ENCODE assay signal across 13 cellular contexts in the genomic region with DNA sequence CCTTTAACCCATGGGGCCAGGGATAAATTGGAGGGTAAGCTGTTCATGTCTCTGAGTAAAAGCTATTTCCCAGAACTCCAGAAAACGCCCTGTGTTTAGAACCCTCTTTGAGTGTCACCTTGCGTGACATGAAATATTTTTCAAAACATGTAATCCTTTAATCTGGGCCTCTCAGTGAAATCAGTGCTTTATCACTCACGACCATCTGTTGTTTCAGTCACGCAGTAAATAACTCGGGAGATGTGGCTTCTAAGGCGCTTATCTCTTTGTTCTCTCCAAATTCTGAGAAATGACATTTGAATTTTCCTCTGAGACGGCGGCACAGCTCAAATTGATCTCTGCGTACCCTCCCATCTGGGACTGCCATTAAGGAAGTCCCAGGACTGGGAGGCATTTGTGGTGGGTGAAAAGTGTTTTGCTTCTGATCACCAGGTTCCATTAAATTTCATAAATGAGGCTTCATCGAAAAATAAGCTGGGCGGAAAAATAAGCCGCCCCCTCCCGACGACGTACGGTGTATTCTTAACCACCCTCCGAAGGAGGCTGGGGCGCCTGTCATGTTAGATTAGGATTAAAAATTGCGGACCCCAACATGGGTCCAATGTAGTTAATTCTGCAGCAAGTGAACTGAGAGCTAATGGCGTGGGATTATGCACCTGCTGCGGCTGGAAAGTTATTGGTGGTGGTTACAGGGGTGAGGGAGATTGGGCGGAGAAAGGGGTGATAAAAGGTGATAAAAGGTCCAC. TPM values are rescaled to one million over a fixed set of nuclear protein-coding genes. Genes with fewer than 3 reads are reported as not detected.
"Had no signal": no experiment of that assay in that cellular context is flagged by ENCODE, and none has a peak within 500 bp of the region (broad histone marks: within the 10 kb centered on the region; RNA-seq: fewer than 3 reads in every experiment).

No MANE protein-coding gene starts in this region.

- H3K27me3 ChIP-seq: vagina had no signal

- ATAC-seq: T-helper 17 cell had no signal

- H3K9me3 Mint-ChIP-seq: activated CD4-positive, alpha-beta T cell treated with anti-CD3 and anti-CD28 coated beads, Interleukin-2, amount 10 ng/mL, durations not matched to agents 7 days and 5 days; activated naive CD8-positive, alpha-beta T cell treated with anti-CD3 and anti-CD28 coated beads, Interleukin-2, amount 10 ng/mL, durations not matched to agents 7 days and 5 days; dendritic cell treated with granulocyte-macrophage colony-stimulating factor and Interleukin-4, amounts not matched to agents 40 ng/mL and 50 ng/mL, for 4 days had no signal

- H3K27ac ChIP-seq: gastrocnemius medialis, heart right ventricle, lower lobe of right lung, tibial nerve, vagina had no signal

- H3K9me3 ChIP-seq: gastrocnemius medialis, heart right ventricle, lower lobe of right lung, tibial nerve, vagina had no signal

- H3K27ac Mint-ChIP-seq: activated CD4-positive, alpha-beta T cell treated with anti-CD3 and anti-CD28 coated beads, Interleukin-2, amount 10 ng/mL, durations not matched to agents 7 days and 5 days; activated naive CD8-positive, alpha-beta T cell treated with anti-CD3 and anti-CD28 coated beads, Interleukin-2, amount 10 ng/mL, durations not matched to agents 7 days and 5 days; dendritic cell treated with granulocyte-macrophage colony-stimulating factor and Interleukin-4, amounts not matched to agents 40 ng/mL and 50 ng/mL, for 4 days; T-helper 17 cell had no signal

- H3K4me1 ChIP-seq: gastrocnemius medialis had no signal

- H3K4me3 ChIP-seq: gastrocnemius medialis, heart right ventricle, lower lobe of right lung, tibial nerve, vagina had no signal

- H3K36me3 Mint-ChIP-seq: activated naive CD8-positive, alpha-beta T cell treated with anti-CD3 and anti-CD28 coated beads, Interleukin-2, amount 10 ng/mL, durations not matched to agents 7 days and 5 days had no signal

- H3K4me1 Mint-ChIP-seq: activated CD4-positive, alpha-beta T cell treated with anti-CD3 and anti-CD28 coated beads, Interleukin-2, amount 10 ng/mL, durations not matched to agents 7 days and 5 days; activated naive CD8-positive, alpha-beta T cell treated with anti-CD3 and anti-CD28 coated beads, Interleukin-2, amount 10 ng/mL, durations not matched to agents 7 days and 5 days; T-helper 17 cell had no signal

- H3K36me3 ChIP-seq: gastrocnemius medialis, heart right ventricle, lower lobe of right lung, tibial nerve, vagina had no signal

- DNase-seq: activated CD4-positive, alpha-beta T cell treated with anti-CD3 and anti-CD28 coated beads, Interleukin-2, amount 10 ng/mL, durations not matched to agents 7 days and 5 days; activated CD8-positive, alpha-beta memory T cell treated with anti-CD3 and anti-CD28 coated beads, Interleukin-2, amount 50 U/mL, for 48 hours; activated gamma-delta T cell treated with Interleukin-2 at 50 U/mL for 16 hours; gastrocnemius medialis; stimulated activated naive CD4-positive, alpha-beta T cell; T-helper 17 cell had no signal

- H3K4me3 Mint-ChIP-seq: activated CD4-positive, alpha-beta T cell treated with anti-CD3 and anti-CD28 coated beads, Interleukin-2, amount 10 ng/mL, durations not matched to agents 7 days and 5 days; activated naive CD8-positive, alpha-beta T cell treated with anti-CD3 and anti-CD28 coated beads, Interleukin-2, amount 10 ng/mL, durations not matched to agents 7 days and 5 days; dendritic cell treated with granulocyte-macrophage colony-stimulating factor and Interleukin-4, amounts not matched to agents 40 ng/mL and 50 ng/mL, for 4 days; T-helper 17 cell had no signal

RNA-seq across cellular contexts. Expression of a gene that starts 12.7 kb away (rescaled TPM):
- total RNA-seq: activated CD4-positive, alpha-beta T cell treated with anti-CD3 and anti-CD28 coated beads, Interleukin-2, amount 10 ng/mL, durations not matched to agents 7 days and 5 days; activated naive CD8-positive, alpha-beta T cell treated with anti-CD3 and anti-CD28 coated beads, Interleukin-2, amount 10 ng/mL, durations not matched to agents 7 days and 5 days; epithelial cell of proximal tubule; T-helper 17 cell had no signal
